ENCODE assay signal across 18 cellular contexts in genomic region chr15:64620991-64621495, GRCh38.
DNase-seq lines count a peak whose midpoint lies in the region; ATAC-seq and TF ChIP-seq lines count a peak whose summit lies in the region.
"Had no signal": no experiment of that assay in that cellular context is flagged by ENCODE, and none has a peak within 500 bp of the region (broad histone marks: within the 10 kb centered on the region; RNA-seq: fewer than 3 reads in every experiment).

No MANE protein-coding gene starts in this region.

- intact Hi-C loops in activated CD4-positive, alpha-beta T cell treated with anti-CD3 and anti-CD28 coated beads for 36 hours (cut with DNase I, micrococcal nuclease) = no loop called here

- H3K4me1 Mint-ChIP-seq in activated CD4-positive, alpha-beta T cell treated with anti-CD3 and anti-CD28 coated beads for 36 hours = peaks cover 82% of the 10 kb centered on the region
- H3K4me1 Mint-ChIP-seq in HFFc6 (ENCODE audit: low read depth) = peaks cover 58% of the 10 kb centered on the region
- H3K4me1 Mint-ChIP-seq in activated naive CD8-positive, alpha-beta T cell treated with anti-CD3 and anti-CD28 coated beads, Interleukin-2, amount 50 U/mL, for 24 hours = peaks cover 82% of the 10 kb centered on the region
- peaks cover 18% of the 10 kb centered on the region for H3K4me1 Mint-ChIP-seq in osteocyte (ENCODE audit: unreplicated experiment)

- POLR2A ChIA-PET in activated CD4-positive, alpha-beta T cell treated with anti-CD3 and anti-CD28 coated beads for 36 hours (lab: Charles Lee) = no interaction called here

- CTCF ChIA-PET in activated CD4-positive, alpha-beta T cell treated with anti-CD3 and anti-CD28 coated beads for 36 hours (lab: Charles Lee) = interaction anchor here (1.2 to 1.4 kb wide), 2 partner anchors 13 to 23 kb away, joined by 3 read pairs; no protein-coding TSS in a partner anchor

- TF ChIP-seq CTCF in HFFc6 (IDR thresholded peaks at IDR 0.05) (no peak), osteocyte (IDR thresholded peaks at IDR 0.05) (no peak)

- ATAC-seq in activated CD4-positive, alpha-beta T cell treated with anti-CD3 and anti-CD28 coated beads for 36 hours = no peak
- ATAC-seq in activated naive CD8-positive, alpha-beta T cell treated with anti-CD3 and anti-CD28 coated beads, Interleukin-2, amount 50 U/mL, for 24 hours = no peak
- no peak for ATAC-seq in GM18873 (IDR thresholded peaks at IDR 0.05; ENCODE audit: low FRiP score, unreplicated experiment)
- ATAC-seq in left lobe of liver = no peak
- ATAC-seq: heart right ventricle, HepG2 had no signal

- H3K9me3 Mint-ChIP-seq in activated CD4-positive, alpha-beta T cell treated with anti-CD3 and anti-CD28 coated beads for 36 hours (ENCODE audit: low read depth) = no peaks in the 10 kb centered on the region
- H3K9me3 Mint-ChIP-seq in HFFc6 = no peaks in the 10 kb centered on the region
- H3K9me3 Mint-ChIP-seq in activated naive CD8-positive, alpha-beta T cell treated with anti-CD3 and anti-CD28 coated beads, Interleukin-2, amount 50 U/mL, for 24 hours = no peaks in the 10 kb centered on the region
- no peaks in the 10 kb centered on the region for H3K9me3 Mint-ChIP-seq in osteocyte (ENCODE audit: unreplicated experiment)
- H3K9me3 Mint-ChIP-seq: type B pancreatic cell had no signal

- H3K36me3 Mint-ChIP-seq in activated CD4-positive, alpha-beta T cell treated with anti-CD3 and anti-CD28 coated beads for 36 hours (ENCODE audit: low read depth) = peaks cover 19% of the 10 kb centered on the region
- H3K36me3 Mint-ChIP-seq in HFFc6 (ENCODE audit: low read depth) = peaks cover 19% of the 10 kb centered on the region; the same call in 1 of the 2 replicates
- H3K36me3 Mint-ChIP-seq in activated naive CD8-positive, alpha-beta T cell treated with anti-CD3 and anti-CD28 coated beads, Interleukin-2, amount 50 U/mL, for 24 hours (ENCODE audit: low read depth) = peaks cover 7% of the 10 kb centered on the region
- peaks cover 8% of the 10 kb centered on the region for H3K36me3 Mint-ChIP-seq in osteocyte (ENCODE audit: unreplicated experiment)

- peak overlapping the region; percentile 95 for H3K27ac Mint-ChIP-seq in activated CD4-positive, alpha-beta T cell treated with anti-CD3 and anti-CD28 coated beads for 36 hours
- H3K27ac Mint-ChIP-seq in HFFc6 (peak overlapping the region; percentile 79), osteocyte (ENCODE audit: unreplicated experiment) (peak overlapping the region; percentile 63)
- H3K27ac Mint-ChIP-seq in activated naive CD8-positive, alpha-beta T cell treated with anti-CD3 and anti-CD28 coated beads, Interleukin-2, amount 50 U/mL, for 24 hours = peak overlapping the region; percentile 24

- H3K27me3 Mint-ChIP-seq in activated CD4-positive, alpha-beta T cell treated with anti-CD3 and anti-CD28 coated beads for 36 hours = no peaks in the 10 kb centered on the region
- H3K27me3 Mint-ChIP-seq in HFFc6 (ENCODE audit: insufficient read depth) (peaks cover 3% of the 10 kb centered on the region), osteocyte (ENCODE audit: unreplicated experiment) (no peaks in the 10 kb centered on the region)
- H3K27me3 Mint-ChIP-seq in activated naive CD8-positive, alpha-beta T cell treated with anti-CD3 and anti-CD28 coated beads, Interleukin-2, amount 50 U/mL, for 24 hours = no peaks in the 10 kb centered on the region
- H3K27me3 Mint-ChIP-seq: type B pancreatic cell had no signal

- no peak for DNase-seq in activated CD4-positive, alpha-beta T cell treated with anti-CD3 and anti-CD28 coated beads for 36 hours
- no peak for DNase-seq in activated CD4-positive, alpha-beta T cell treated with anti-CD3 and anti-CD28 coated beads, Interleukin-2, amount 50 U/mL, for 48 hours
- DNase-seq in HFFc6 (no peak), osteocyte (ENCODE audit: extremely low spot score, unreplicated experiment) (no peak), substantia nigra (lab: John Stamatoyannopoulos, UW) (no peak), left lobe of liver (ENCODE audit: low spot score) (no peak)
- no peak for DNase-seq in activated naive CD8-positive, alpha-beta T cell treated with anti-CD3 and anti-CD28 coated beads, Interleukin-2, amount 50 U/mL, for 24 hours
- DNase-seq: activated CD8-positive, alpha-beta memory T cell treated with anti-CD3 and anti-CD28 coated beads for 24 hours; activated gamma-delta T cell treated with Interleukin-2 at 50 U/mL for 16 hours; GDM1; heart right ventricle; islet precursor cell; MV-4-11; NK-92 treated with Interleukin-12 subunit alpha and Interleukin-12 subunit beta, amount 100 ng/mL, for 24 hours; Right ventricle myocardium superior had no signal

- no peak overlapping the region for H3K27ac ChIP-seq in substantia nigra (ENCODE audit: low read depth, low read length, poor library complexity, severe bottlenecking)

- no peak overlapping the region for H3K4me3 Mint-ChIP-seq in activated CD4-positive, alpha-beta T cell treated with anti-CD3 and anti-CD28 coated beads for 36 hours
- 0 out of 2 replicates have a peak overlapping the region, but pooled peaks have one; percentile 44 for H3K4me3 Mint-ChIP-seq in HFFc6
- H3K4me3 Mint-ChIP-seq in activated naive CD8-positive, alpha-beta T cell treated with anti-CD3 and anti-CD28 coated beads, Interleukin-2, amount 50 U/mL, for 24 hours = no peak overlapping the region
- no peak overlapping the region for H3K4me3 Mint-ChIP-seq in osteocyte (ENCODE audit: unreplicated experiment)
- H3K4me3 Mint-ChIP-seq: type B pancreatic cell had no signal

Comparison
In these comparisons a context has a peak if more than half of its experiments do, and no peak if none do; other contexts are left out.
1. H3K27ac Mint-ChIP-seq: peak in every context shown above with its lines; median percentile 95 in activated CD4-positive, alpha-beta T cell treated with anti-CD3 and anti-CD28 coated beads for 36 hours; 79 in HFFc6; 63 in osteocyte; 24 in activated naive CD8-positive, alpha-beta T cell treated with anti-CD3 and anti-CD28 coated beads, Interleukin-2, amount 50 U/mL, for 24 hours.